In genomic region chr2:58098254-58099096, GRCh38 we compare ENCODE assay signal across 23 cellular contexts. TPM values are rescaled to one million over a fixed set of nuclear protein-coding genes. Genes with fewer than 3 reads are reported as not detected.
A peak's percentile ranks its signal among the peaks of the same experiment; 100 is the strongest.
DNase-seq lines count a peak whose midpoint lies in the region; ATAC-seq, FAIRE-seq and TF ChIP-seq lines count a peak whose summit lies in the region.
"Had no signal": no experiment of that assay in that cellular context is flagged by ENCODE, and none has a peak within 500 bp of the region (broad histone marks: within the 10 kb centered on the region; RNA-seq: fewer than 3 reads in every experiment).

No MANE protein-coding gene starts in this region.

- no peak overlapping the region for H3K27ac Mint-ChIP-seq in astrocyte (ENCODE audit: unreplicated experiment)
- H3K27ac Mint-ChIP-seq: activated T-helper 2 cell treated with anti-CD3 and anti-CD28 coated beads, Interferon-gamma antibody, Interleukin-2, Interleukin-4, amounts not matched to agents 10 μg/mL and 5 μg/mL and 100 μg/mL, durations not matched to agents 14 hours and 24 hours and 36 hours; naive B cell; WTC11 had no signal

- H3K4me2 ChIP-seq in astrocyte (ENCODE audit: low read length): no peak overlapping the region

- no peak overlapping the region for H3K4me3 ChIP-seq in astrocyte (ENCODE audit: insufficient read depth, low read depth, low read length)
- H3K4me3 ChIP-seq: GM12878, lung, pancreas, skin epidermis had no signal

- no peaks in the 10 kb centered on the region for H3K27me3 ChIP-seq in astrocyte (ENCODE audit: insufficient read depth, low read length)
- H3K27me3 ChIP-seq: pancreas had no signal

- no peaks in the 10 kb centered on the region for H3K9me3 Mint-ChIP-seq in astrocyte (ENCODE audit: unreplicated experiment)

- H3K79me2 ChIP-seq in astrocyte (ENCODE audit: insufficient read depth, low read length): peaks cover 3% of the 10 kb centered on the region

- in situ Hi-C loops in ACHN (cut with HindIII; ENCODE audit: low pct_ligation_motif_present, low pct_unique_long_range_greater_than_20kb, low sequenced_read_pairs): no loop called here

- no peaks in the 10 kb centered on the region for H3K9me3 ChIP-seq in astrocyte (ENCODE audit: insufficient read depth, low read depth, low read length)
- H3K9me3 ChIP-seq: pancreas had no signal

- H3K27ac ChIP-seq in astrocyte (ENCODE audit: low read depth, low read length): no peak overlapping the region
- H3K27ac ChIP-seq: pancreas, skin epidermis had no signal

- no peak for ATAC-seq in GM19035 (IDR thresholded peaks at IDR 0.05; ENCODE audit: unreplicated experiment)
- ATAC-seq: GM12878, WTC11 had no signal

- FAIRE-seq in astrocyte (lab: Jason Lieb, UNC): peak; percentile 54
- FAIRE-seq: endometrium, GM12878, islet of Langerhans had no signal

- no peaks in the 10 kb centered on the region for H4K20me1 ChIP-seq in astrocyte (ENCODE audit: insufficient read depth, low read length)

- no peak overlapping the region for H3K4me3 Mint-ChIP-seq in astrocyte (ENCODE audit: unreplicated experiment)
- H3K4me3 Mint-ChIP-seq: naive B cell, WTC11 had no signal

- TF ChIP-seq CTCF in astrocyte (IDR thresholded peaks at IDR 0.05; ENCODE audit: insufficient read depth, low read depth, low read length): no peak

- H3K4me1 Mint-ChIP-seq in astrocyte (ENCODE audit: low read depth, unreplicated experiment): peaks cover 5% of the 10 kb centered on the region
- H3K4me1 Mint-ChIP-seq: WTC11 had no signal

- H3K27me3 Mint-ChIP-seq in astrocyte (ENCODE audit: low read depth, unreplicated experiment): no peaks in the 10 kb centered on the region
- H3K27me3 Mint-ChIP-seq: naive B cell had no signal

- no peaks in the 10 kb centered on the region for H3K36me3 ChIP-seq in astrocyte (ENCODE audit: insufficient read depth, low read length)
- H3K36me3 ChIP-seq: pancreas had no signal

- peak; percentile 32 to 51 for DNase-seq in AML-193 (lab: John Stamatoyannopoulos, UW)
- peak; percentile 3 for DNase-seq in M059J (ENCODE audit: low read depth)
- peak; percentile 33 for DNase-seq in astrocyte (ENCODE audit: low read depth)
- DNase-seq in fibroblast of the conjunctiva (ENCODE audit: low read depth): peak; percentile 17
- no peak for DNase-seq in KG1 (lab: John Stamatoyannopoulos, UW)
- DNase-seq in activated CD4-positive, alpha-beta T cell treated with anti-CD3 and anti-CD28 coated beads, Interleukin-2, amount 50 U/mL, for 48 hours: no peak
- no peak for DNase-seq in ACHN
- DNase-seq: COR-L47; GDM1; naive B cell; NCI-H1417 treated with DMSO at 0.1 percent for 48 hours; Right ventricle myocardium superior; stimulated activated CD4-positive, alpha-beta T cell treated with anti-CD3 and anti-CD28 coated beads, Interleukin-4, amount 100 ng/mL, for 4 hours; stimulated activated CD8-positive, alpha-beta memory T cell treated with anti-CD3 and anti-CD28 coated beads, Interleukin-4, amount 100 ng/mL, for 48 hours had no signal

- no peak overlapping the region for H3K9ac ChIP-seq in astrocyte (ENCODE audit: low read length)

- H3K4me1 ChIP-seq in astrocyte (ENCODE audit: insufficient read depth, low read length): no peaks in the 10 kb centered on the region

- no peak overlapping the region for H2AFZ ChIP-seq in astrocyte (ENCODE audit: low read depth, low read length)

- no peaks in the 10 kb centered on the region for H3K36me3 Mint-ChIP-seq in astrocyte (ENCODE audit: low read depth, unreplicated experiment)

RNA-seq across cellular contexts. Expression of gene VRK2, which starts 51.9 kb away (rescaled TPM):
- 18.8 and 22.3 TPM in 2 replicates for total RNA-seq in M059J (2014; rRNA removed; shearing (Covaris generic))
- 28.6 and 28.9 TPM in 2 replicates for total RNA-seq in astrocyte

Comparison
In these comparisons a context has a peak if more than half of its experiments do, and no peak if none do; other contexts are left out.
1. DNase-seq: peak in AML-193 (2 of 2), M059J (single experiment), astrocyte (single experiment) and fibroblast of the conjunctiva (single experiment); none in KG1 (single experiment), activated CD4-positive, alpha-beta T cell treated with anti-CD3 and anti-CD28 coated beads, Interleukin-2, amount 50 U/mL, for 48 hours (0 of 2) and ACHN (single experiment).